27 cellular contexts compared by ENCODE assay signal in the genomic region with DNA sequence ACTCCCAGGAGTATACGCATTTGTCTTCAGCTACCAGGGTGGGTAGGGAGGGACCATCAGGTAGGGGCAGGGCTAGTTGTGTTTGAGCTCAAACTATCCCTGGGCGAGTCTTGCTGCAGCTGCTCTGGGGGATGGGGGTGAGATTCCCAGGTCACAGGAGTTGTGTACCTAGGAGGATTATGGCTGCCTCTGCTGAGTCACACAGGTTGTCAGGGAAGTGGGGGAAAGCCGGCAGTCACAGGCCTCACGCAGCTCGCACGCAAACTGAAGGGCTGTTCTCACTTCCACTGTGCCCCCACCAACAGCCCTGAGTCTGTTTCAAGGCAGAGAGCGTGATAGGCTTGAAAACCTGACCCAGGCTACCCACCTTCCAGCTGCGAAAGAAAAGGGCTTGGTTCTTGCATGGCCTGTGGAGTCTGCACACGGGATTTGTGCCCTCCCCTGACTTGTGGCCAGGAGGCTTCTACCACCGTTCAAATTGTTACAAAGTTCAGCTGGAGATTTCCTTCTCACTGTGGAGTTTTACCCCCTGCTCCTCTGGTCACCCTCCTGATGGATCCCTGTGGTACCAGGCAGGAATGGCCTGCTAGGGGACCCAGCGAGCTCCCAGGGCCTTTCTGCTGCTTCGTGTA.
DNase-seq lines count a peak whose midpoint lies in the region; ATAC-seq and TF ChIP-seq lines count a peak whose summit lies in the region.
"Had no signal": no experiment of that assay in that cellular context is flagged by ENCODE, and none has a peak within 500 bp of the region (broad histone marks: within the 10 kb centered on the region; RNA-seq: fewer than 3 reads in every experiment).

No MANE protein-coding gene starts in this region.

- H3K4me1 Mint-ChIP-seq in endodermal cell (peaks cover 19% of the 10 kb centered on the region), nephron progenitor cell (peaks cover 15% of the 10 kb centered on the region)

- H3K4me3 ChIP-seq in HUES6 (ENCODE audit: low read depth, low read length) (no peak overlapping the region), endodermal cell (ENCODE audit: low read length) (no peak overlapping the region)
- H3K4me3 ChIP-seq: coronary artery, gastrocnemius medialis, skin epidermis, tibial nerve had no signal

- H3K27ac Mint-ChIP-seq in endodermal cell: peak overlapping the region; percentile 99
- peak overlapping the region; percentile 92 for H3K27ac Mint-ChIP-seq in nephron progenitor cell
- H3K27ac Mint-ChIP-seq: activated CD4-positive, alpha-beta memory T cell treated with anti-CD3 and anti-CD28 coated beads, Interleukin-2, amount 10 ng/mL, durations not matched to agents 7 days and 5 days; activated naive CD4-positive, alpha-beta T cell treated with anti-CD3 and anti-CD28 coated beads, Interleukin-2, amount 50 U/mL, for 72 hours; activated T-helper 17 cell treated with anti-CD3 and anti-CD28 coated beads, Interleukin-2, amount 50 U/mL, for 72 hours; memory B cell had no signal

- WGBS in endodermal cell (ENCODE audit: insufficient coverage in 1 of 2, insufficient read length in 1 of 2), 2 experiments: 62 to 81% methylated on average over 8 to 12 of the region's 12 CpGs

- H3K27me3 Mint-ChIP-seq in endodermal cell (ENCODE audit: insufficient read depth) (no peaks in the 10 kb centered on the region), nephron progenitor cell (ENCODE audit: low read depth, poor library complexity) (no peaks in the 10 kb centered on the region)
- H3K27me3 Mint-ChIP-seq: activated CD4-positive, alpha-beta memory T cell treated with anti-CD3 and anti-CD28 coated beads, Interleukin-2, amount 10 ng/mL, durations not matched to agents 7 days and 5 days; activated T-helper 17 cell treated with anti-CD3 and anti-CD28 coated beads, Interleukin-2, amount 50 U/mL, for 72 hours; memory B cell; naive B cell had no signal

- no peak for ATAC-seq in HG02588 (IDR thresholded peaks at IDR 0.05; ENCODE audit: unreplicated experiment)
- ATAC-seq: activated CD4-positive, CD25-positive, alpha-beta regulatory T cell treated with anti-CD3 and anti-CD28 coated beads, Interleukin-2, amount 50 U/mL, for 24 hours; activated naive CD4-positive, alpha-beta T cell treated with anti-CD3 and anti-CD28 coated beads, Interleukin-2, amount 50 U/mL, for 72 hours; activated T-helper 17 cell treated with anti-CD3 and anti-CD28 coated beads, Interleukin-2, amount 50 U/mL, for 72 hours; gastrocnemius medialis had no signal

- H3K4me3 Mint-ChIP-seq in endodermal cell: peak overlapping the region; percentile 32
- no peak overlapping the region for H3K4me3 Mint-ChIP-seq in nephron progenitor cell
- H3K4me3 Mint-ChIP-seq: activated CD4-positive, alpha-beta memory T cell treated with anti-CD3 and anti-CD28 coated beads, Interleukin-2, amount 10 ng/mL, durations not matched to agents 7 days and 5 days; activated T-helper 17 cell treated with anti-CD3 and anti-CD28 coated beads, Interleukin-2, amount 50 U/mL, for 72 hours; memory B cell; naive B cell had no signal

- DNase-seq in COLO668 (lab: John Stamatoyannopoulos, UW; ENCODE audit: unreplicated experiment) (peak; percentile 47), endodermal cell (peak; percentile 82), nephron progenitor cell (no peak), cortex of kidney (lab: John Stamatoyannopoulos, UW) (no peak), AG08396 (ENCODE audit: low spot score) (no peak)
- DNase-seq in activated CD8-positive, alpha-beta memory T cell treated with anti-CD3 and anti-CD28 coated beads, Interleukin-2, amount 50 U/mL, for 48 hours: no peak
- DNase-seq: activated CD4-positive, alpha-beta memory T cell treated with anti-CD3 and anti-CD28 coated beads, Interleukin-2, amount 10 ng/mL, durations not matched to agents 7 days and 5 days; COR-L47; gastrocnemius medialis; GOT3; naive B cell; NCI-H1417; NCI-H2029 treated with DMSO at 0.1 percent for 48 hours; NCI-H2227 treated with DMSO at 0.1 percent for 48 hours; NCI-H526 treated with DMSO at 0.1 percent for 48 hours; occipital lobe; stimulated activated CD4-positive, alpha-beta T cell treated with anti-CD3 and anti-CD28 coated beads, Interleukin-2, amount 100 ng/mL, for 24 hours; T-helper 1 cell had no signal

- H3K27ac ChIP-seq in HUES6 (ENCODE audit: low read depth, low read length) (peak overlapping the region; percentile 64; the same call in 1 of the 2 replicates), endodermal cell (ENCODE audit: low read depth, low read length) (no peak overlapping the region)
- H3K27ac ChIP-seq: coronary artery, gastrocnemius medialis, skin epidermis, tibial nerve had no signal

- H3K36me3 ChIP-seq in HUES6 (ENCODE audit: control insufficient read depth, insufficient read depth, low read length): peaks cover 4% of the 10 kb centered on the region
- peaks cover 9% of the 10 kb centered on the region for H3K36me3 ChIP-seq in endodermal cell (ENCODE audit: control insufficient read depth, insufficient read depth, low read length)

- H3K27me3 ChIP-seq in HUES6 (ENCODE audit: control insufficient read depth, insufficient read depth, low read length): no peaks in the 10 kb centered on the region
- no peaks in the 10 kb centered on the region for H3K27me3 ChIP-seq in endodermal cell (ENCODE audit: control insufficient read depth, insufficient read depth, low read length, poor library complexity, severe bottlenecking)
- H3K27me3 ChIP-seq: gastrocnemius medialis, tibial nerve had no signal

- H3K4me1 ChIP-seq in HUES6 (ENCODE audit: control insufficient read depth, insufficient read depth, low read length) (peaks cover 16% of the 10 kb centered on the region), endodermal cell (ENCODE audit: control insufficient read depth, insufficient read depth, low read length) (peaks cover 6% of the 10 kb centered on the region)
- H3K4me1 ChIP-seq: gastrocnemius medialis had no signal

- H3K9me3 Mint-ChIP-seq in endodermal cell: peaks cover 42% of the 10 kb centered on the region
- peaks cover 53% of the 10 kb centered on the region for H3K9me3 Mint-ChIP-seq in nephron progenitor cell
- H3K9me3 Mint-ChIP-seq: activated T-helper 17 cell treated with anti-CD3 and anti-CD28 coated beads, Interleukin-2, amount 50 U/mL, for 72 hours had no signal

- no peak for TF ChIP-seq CTCF in endodermal cell (conservative IDR thresholded peaks at IDR 0.05)
- no peak for TF ChIP-seq CTCF in nephron progenitor cell (IDR thresholded peaks at IDR 0.05)

- H3K9ac ChIP-seq in HUES6 (ENCODE audit: low read length) (peak overlapping the region; percentile 8), endodermal cell (ENCODE audit: extremely low read depth, low read length, poor library complexity, severe bottlenecking) (peak overlapping the region; percentile 61)

- H3K9me3 ChIP-seq in HUES6 (ENCODE audit: control insufficient read depth, insufficient read depth, low read depth, low read length) (peaks cover 21% of the 10 kb centered on the region), endodermal cell (ENCODE audit: control insufficient read depth, low read length) (peaks cover 30% of the 10 kb centered on the region)
- H3K9me3 ChIP-seq: gastrocnemius medialis had no signal

- H3K36me3 Mint-ChIP-seq in endodermal cell (ENCODE audit: low read depth): peaks cover 41% of the 10 kb centered on the region
- H3K36me3 Mint-ChIP-seq in nephron progenitor cell (ENCODE audit: low read depth): peaks cover 52% of the 10 kb centered on the region

Comparison
In these comparisons a context has a peak if more than half of its experiments do, and no peak if none do; other contexts are left out.
1. DNase-seq: peak in COLO668 (single experiment) and endodermal cell (single experiment); none in nephron progenitor cell (single experiment), cortex of kidney (single experiment), AG08396 (single experiment) and activated CD8-positive, alpha-beta memory T cell treated with anti-CD3 and anti-CD28 coated beads, Interleukin-2, amount 50 U/mL, for 48 hours (single experiment).